2 cellular contexts compared by ENCODE assay signal in the genomic region with DNA sequence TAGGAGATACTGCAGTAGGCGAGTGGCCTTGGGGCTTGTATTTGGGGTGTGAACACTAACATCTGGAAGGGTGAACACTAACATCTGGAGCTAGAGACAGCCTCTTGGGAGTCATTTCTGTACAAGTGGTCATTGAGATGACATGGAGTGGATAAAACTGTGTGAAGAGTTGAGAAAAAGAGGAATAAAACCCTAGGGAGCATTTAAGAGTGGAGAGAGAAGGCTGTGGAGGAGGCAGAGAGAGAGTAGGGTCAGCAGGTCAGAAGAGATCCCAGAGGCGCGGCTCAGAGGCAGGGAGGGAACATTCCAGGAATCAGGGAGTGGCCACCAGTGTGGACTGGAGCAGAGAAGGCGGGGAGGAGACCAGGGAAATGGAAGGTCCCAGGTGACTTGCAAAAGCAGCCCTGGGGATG.
TF ChIP-seq lines count a peak whose summit lies in the region.

No MANE protein-coding gene starts in this region.

TF ChIP-seq in A549, 52 proteins besides CTCF, POLR2A, EP300 and RAD21 (continued from another document):
- TF ChIP-seq, protein P1, sequence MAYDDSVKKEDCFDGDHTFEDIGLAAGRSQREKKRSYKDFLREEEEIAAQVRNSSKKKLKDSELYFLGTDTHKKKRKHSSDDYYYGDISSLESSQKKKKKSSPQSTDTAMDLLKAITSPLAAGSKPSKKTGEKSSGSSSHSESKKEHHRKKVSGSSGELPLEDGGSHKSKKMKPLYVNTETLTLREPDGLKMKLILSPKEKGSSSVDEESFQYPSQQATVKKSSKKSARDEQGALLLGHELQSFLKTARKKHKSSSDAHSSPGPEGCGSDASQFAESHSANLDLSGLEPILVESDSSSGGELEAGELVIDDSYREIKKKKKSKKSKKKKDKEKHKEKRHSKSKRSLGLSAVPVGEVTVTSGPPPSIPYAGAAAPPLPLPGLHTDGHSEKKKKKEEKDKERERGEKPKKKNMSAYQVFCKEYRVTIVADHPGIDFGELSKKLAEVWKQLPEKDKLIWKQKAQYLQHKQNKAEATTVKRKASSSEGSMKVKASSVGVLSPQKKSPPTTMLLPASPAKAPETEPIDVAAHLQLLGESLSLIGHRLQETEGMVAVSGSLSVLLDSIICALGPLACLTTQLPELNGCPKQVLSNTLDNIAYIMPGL (CRISPR knock-in tag; IDR thresholded peaks at IDR 0.05; ENCODE audit: borderline replicate concordance), result no peak
- TF ChIP-seq JUNB (IDR thresholded peaks at IDR 0.05), result no peak
- TF ChIP-seq, protein P2, sequence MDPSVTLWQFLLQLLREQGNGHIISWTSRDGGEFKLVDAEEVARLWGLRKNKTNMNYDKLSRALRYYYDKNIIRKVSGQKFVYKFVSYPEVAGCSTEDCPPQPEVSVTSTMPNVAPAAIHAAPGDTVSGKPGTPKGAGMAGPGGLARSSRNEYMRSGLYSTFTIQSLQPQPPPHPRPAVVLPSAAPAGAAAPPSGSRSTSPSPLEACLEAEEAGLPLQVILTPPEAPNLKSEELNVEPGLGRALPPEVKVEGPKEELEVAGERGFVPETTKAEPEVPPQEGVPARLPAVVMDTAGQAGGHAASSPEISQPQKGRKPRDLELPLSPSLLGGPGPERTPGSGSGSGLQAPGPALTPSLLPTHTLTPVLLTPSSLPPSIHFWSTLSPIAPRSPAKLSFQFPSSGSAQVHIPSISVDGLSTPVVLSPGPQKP (IDR thresholded peaks at IDR 0.05; ENCODE audit: low read depth, low read length), result no peak
- TF ChIP-seq FOSL2 (IDR thresholded peaks at IDR 0.05), result no peak
- no peak for TF ChIP-seq FOSL2 (CRISPR knock-in tag; IDR thresholded peaks at IDR 0.05)
- TF ChIP-seq NFE2L2 (conservative IDR thresholded peaks at IDR 0.05; ENCODE audit: low read length), result no peak
- TF ChIP-seq SREBF2 (IDR thresholded peaks at IDR 0.05), result no peak
- no peak for TF ChIP-seq FOSB (CRISPR knock-in tag; IDR thresholded peaks at IDR 0.05)
- TF ChIP-seq EHMT2 (IDR thresholded peaks at IDR 0.05; ENCODE audit: low read depth), result no peak
- no peak for TF ChIP-seq HOXA7 (CRISPR knock-in tag; IDR thresholded peaks at IDR 0.05)
- TF ChIP-seq MAFK (IDR thresholded peaks at IDR 0.05; ENCODE audit: partially characterized antibody), result no peak
- no peak for TF ChIP-seq CHD4 (IDR thresholded peaks at IDR 0.05; ENCODE audit: borderline replicate concordance)
- no peak for TF ChIP-seq PHF8 (IDR thresholded peaks at IDR 0.05; ENCODE audit: borderline replicate concordance, low read depth)
- no peak for TF ChIP-seq KDM1A (IDR thresholded peaks at IDR 0.05; ENCODE audit: low read depth)
- no peak for TF ChIP-seq CBX2 (IDR thresholded peaks at IDR 0.05; ENCODE audit: borderline replicate concordance, low read depth)
- TF ChIP-seq, protein P3, sequence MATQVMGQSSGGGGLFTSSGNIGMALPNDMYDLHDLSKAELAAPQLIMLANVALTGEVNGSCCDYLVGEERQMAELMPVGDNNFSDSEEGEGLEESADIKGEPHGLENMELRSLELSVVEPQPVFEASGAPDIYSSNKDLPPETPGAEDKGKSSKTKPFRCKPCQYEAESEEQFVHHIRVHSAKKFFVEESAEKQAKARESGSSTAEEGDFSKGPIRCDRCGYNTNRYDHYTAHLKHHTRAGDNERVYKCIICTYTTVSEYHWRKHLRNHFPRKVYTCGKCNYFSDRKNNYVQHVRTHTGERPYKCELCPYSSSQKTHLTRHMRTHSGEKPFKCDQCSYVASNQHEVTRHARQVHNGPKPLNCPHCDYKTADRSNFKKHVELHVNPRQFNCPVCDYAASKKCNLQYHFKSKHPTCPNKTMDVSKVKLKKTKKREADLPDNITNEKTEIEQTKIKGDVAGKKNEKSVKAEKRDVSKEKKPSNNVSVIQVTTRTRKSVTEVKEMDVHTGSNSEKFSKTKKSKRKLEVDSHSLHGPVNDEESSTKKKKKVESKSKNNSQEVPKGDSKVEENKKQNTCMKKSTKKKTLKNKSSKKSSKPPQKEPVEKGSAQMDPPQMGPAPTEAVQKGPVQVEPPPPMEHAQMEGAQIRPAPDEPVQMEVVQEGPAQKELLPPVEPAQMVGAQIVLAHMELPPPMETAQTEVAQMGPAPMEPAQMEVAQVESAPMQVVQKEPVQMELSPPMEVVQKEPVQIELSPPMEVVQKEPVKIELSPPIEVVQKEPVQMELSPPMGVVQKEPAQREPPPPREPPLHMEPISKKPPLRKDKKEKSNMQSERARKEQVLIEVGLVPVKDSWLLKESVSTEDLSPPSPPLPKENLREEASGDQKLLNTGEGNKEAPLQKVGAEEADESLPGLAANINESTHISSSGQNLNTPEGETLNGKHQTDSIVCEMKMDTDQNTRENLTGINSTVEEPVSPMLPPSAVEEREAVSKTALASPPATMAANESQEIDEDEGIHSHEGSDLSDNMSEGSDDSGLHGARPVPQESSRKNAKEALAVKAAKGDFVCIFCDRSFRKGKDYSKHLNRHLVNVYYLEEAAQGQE (IDR thresholded peaks at IDR 0.05), result no peak

TF ChIP-seq in HCT116, 20 proteins besides CTCF, POLR2A, EP300 and RAD21 (continued from another document):
- no peak for TF ChIP-seq YY1 (IDR thresholded peaks at IDR 0.05; ENCODE audit: extremely low read depth, insufficient replicate concordance, low read depth, low read length)
- TF ChIP-seq SP1 (IDR thresholded peaks at IDR 0.05; ENCODE audit: low read depth), result no peak
- TF ChIP-seq SIN3A (IDR thresholded peaks at IDR 0.05; ENCODE audit: low read depth), result no peak
- TF ChIP-seq FOSL1 (IDR thresholded peaks at IDR 0.05; ENCODE audit: low read depth), result no peak
- TF ChIP-seq CEBPB (IDR thresholded peaks at IDR 0.05; ENCODE audit: low read depth), result no peak
- TF ChIP-seq MAX (IDR thresholded peaks at IDR 0.05), result no peak
- TF ChIP-seq JUND (IDR thresholded peaks at IDR 0.05), result no peak
- TF ChIP-seq, protein P4, sequence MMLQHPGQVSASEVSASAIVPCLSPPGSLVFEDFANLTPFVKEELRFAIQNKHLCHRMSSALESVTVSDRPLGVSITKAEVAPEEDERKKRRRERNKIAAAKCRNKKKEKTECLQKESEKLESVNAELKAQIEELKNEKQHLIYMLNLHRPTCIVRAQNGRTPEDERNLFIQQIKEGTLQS (IDR thresholded peaks at IDR 0.05), result no peak
- no peak for TF ChIP-seq POLR2AphosphoS5 (IDR thresholded peaks at IDR 0.05; ENCODE audit: low read depth, low read length)
- TF ChIP-seq ZFX (IDR thresholded peaks at IDR 0.05), result no peak
- TF ChIP-seq, protein P3 (IDR thresholded peaks at IDR 0.05; ENCODE audit: low read depth), result no peak
- TF ChIP-seq CBX3 (IDR thresholded peaks at IDR 0.05; ENCODE audit: low read depth), result no peak
- TF ChIP-seq EZH2phosphoT487 (IDR thresholded peaks at IDR 0.05; ENCODE audit: borderline replicate concordance), result no peak
- no peak for TF ChIP-seq ZNF274 (IDR thresholded peaks at IDR 0.05; ENCODE audit: low read depth, low read length)
